In the genomic region with DNA sequence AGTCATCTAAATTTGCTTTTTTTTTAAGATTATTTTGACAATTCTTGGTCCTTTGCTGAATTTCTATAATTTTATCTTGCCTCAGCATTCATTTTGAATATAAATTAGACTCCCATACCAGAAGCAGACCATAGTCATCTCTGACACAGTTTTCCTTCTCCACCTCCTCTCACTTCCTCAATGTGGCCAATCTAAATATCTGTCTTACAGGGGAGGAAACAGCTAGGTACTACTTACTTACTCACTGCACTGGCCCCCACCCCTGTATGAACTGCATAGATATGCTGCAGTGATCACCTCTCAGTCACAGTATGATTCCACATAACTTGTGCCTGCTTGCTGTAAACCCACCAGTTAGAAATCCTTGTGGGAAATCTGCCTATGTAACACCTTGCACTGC, we compare ENCODE assay signal across 12 cellular contexts.
"Had no signal": no experiment of that assay in that cellular context is flagged by ENCODE, and none has a peak within 500 bp of the region (broad histone marks: within the 10 kb centered on the region; RNA-seq: fewer than 3 reads in every experiment).

No MANE protein-coding gene starts in this region.

- H3K9me3 ChIP-seq: pancreas, thoracic aorta had no signal

- DNase-seq: activated CD8-positive, alpha-beta memory T cell treated with anti-CD3 and anti-CD28 coated beads for 24 hours; activated naive CD4-positive, alpha-beta T cell treated with anti-CD3 and anti-CD28 coated beads for 36 hours; hypothalamus; kidney glomerular epithelial cell; naive B cell; pancreas; stimulated activated CD4-positive, alpha-beta T cell treated with anti-CD3 and anti-CD28 coated beads, Interleukin-4, amount 100 ng/mL, for 1 hour; stimulated activated CD8-positive, alpha-beta memory T cell treated with anti-CD3 and anti-CD28 coated beads, Interleukin-4, amount 100 ng/mL, for 48 hours; stomach had no signal

- H3K4me1 ChIP-seq: pancreas, stomach had no signal

- ATAC-seq: esophagus mucosa, pancreas, WTC11 had no signal

- H3K27ac ChIP-seq: pancreas, stomach, thoracic aorta had no signal

- H3K27me3 ChIP-seq: pancreas, stomach had no signal

- H3K4me3 ChIP-seq: pancreas, stomach, thoracic aorta had no signal

- H3K36me3 ChIP-seq: pancreas, stomach, thoracic aorta had no signal
